In genomic region chr5:57243286-57244137, GRCh38 we compare ENCODE assay signal across 11 cellular contexts.
DNase-seq lines count a peak whose midpoint lies in the region; ATAC-seq and TF ChIP-seq lines count a peak whose summit lies in the region.
"Had no signal": no experiment of that assay in that cellular context is flagged by ENCODE, and none has a peak within 500 bp of the region (broad histone marks: within the 10 kb centered on the region; RNA-seq: fewer than 3 reads in every experiment).

No MANE protein-coding gene starts in this region.

- no peak for TF ChIP-seq CTCF in neutrophil (IDR thresholded peaks at IDR 0.05)
- no peak for TF ChIP-seq CTCF in sigmoid colon (IDR thresholded peaks at IDR 0.05)

- POLR2A ChIA-PET in activated CD4-positive, alpha-beta T cell treated with anti-CD3 and anti-CD28 coated beads, Interleukin-2, amount 10 ng/mL, durations not matched to agents 7 days and 5 days (lab: Charles Lee) = no interaction called here

- whole genome bisulfite sequencing in sigmoid colon, 2 donors = 90 to 91% methylated on average over 6 of the region's 6 CpGs

- no peak overlapping the region for H3K4me3 Mint-ChIP-seq in activated CD4-positive, alpha-beta T cell treated with anti-CD3 and anti-CD28 coated beads, Interleukin-2, amount 10 ng/mL, durations not matched to agents 7 days and 5 days

- intact Hi-C loops in sigmoid colon (cut with DNase I) = no loop called here

- peak overlapping the region; percentile 40 for H3K27ac ChIP-seq in neutrophil
- H3K27ac ChIP-seq in sigmoid colon = no peak overlapping the region
- H3K27ac ChIP-seq: epithelial cell of prostate, right lobe of liver had no signal

- no peak for TF ChIP-seq POLR2A in sigmoid colon (IDR thresholded peaks at IDR 0.05)

- ATAC-seq in HG02610 (IDR thresholded peaks at IDR 0.05; ENCODE audit: unreplicated experiment) (peak; percentile 71), GM19397 (IDR thresholded peaks at IDR 0.05; ENCODE audit: unreplicated experiment) (no peak)

- H3K36me3 ChIP-seq in neutrophil (peaks cover 45% of the 10 kb centered on the region), sigmoid colon (peaks cover 0 to 27% (median 9%) of the 10 kb centered on the region in 4 donors)

- peak overlapping the region; percentile 1 for H3K27ac Mint-ChIP-seq in activated CD4-positive, alpha-beta T cell treated with anti-CD3 and anti-CD28 coated beads, Interleukin-2, amount 10 ng/mL, durations not matched to agents 7 days and 5 days

- H3K4me3 ChIP-seq in neutrophil (ENCODE audit: low read depth in 1 of 2, low read length in 1 of 2) = no peak overlapping the region
- no peak overlapping the region for H3K4me3 ChIP-seq in sigmoid colon
- H3K4me3 ChIP-seq: right lobe of liver had no signal

- H3K4me1 ChIP-seq in neutrophil (ENCODE audit: control insufficient read depth in 1 of 2, insufficient read depth in 1 of 2, low read depth in 1 of 2, low read length in 1 of 2) (peaks cover 0 to 6% of the 10 kb centered on the region in 2 experiments), sigmoid colon (no peaks in the 10 kb centered on the region)

- H3K27me3 Mint-ChIP-seq in activated CD4-positive, alpha-beta T cell treated with anti-CD3 and anti-CD28 coated beads, Interleukin-2, amount 10 ng/mL, durations not matched to agents 7 days and 5 days = no peaks in the 10 kb centered on the region

- H3K9me3 ChIP-seq in neutrophil = no peaks in the 10 kb centered on the region
- H3K9me3 ChIP-seq in sigmoid colon = no peaks in the 10 kb centered on the region
- H3K9me3 ChIP-seq: right lobe of liver had no signal

- DNase-seq in activated CD4-positive, alpha-beta T cell treated with anti-CD3 and anti-CD28 coated beads, Interleukin-2, amount 10 ng/mL, durations not matched to agents 7 days and 5 days = no peak
- no peak for DNase-seq in activated CD4-positive, alpha-beta T cell treated with anti-CD3 and anti-CD28 coated beads, Interleukin-2, amount 50 U/mL, for 1 hour
- DNase-seq in OCI-M1 (lab: John Stamatoyannopoulos, UW) (peak; percentile 76), sigmoid colon (no peak), NCI-H510A (lab: John Stamatoyannopoulos, UW) (no peak)
- DNase-seq: NCI-H1930, right lobe of liver had no signal

- no peak for TF ChIP-seq EP300 in sigmoid colon (IDR thresholded peaks at IDR 0.05)

- H3K27me3 ChIP-seq in neutrophil = no peaks in the 10 kb centered on the region
- H3K27me3 ChIP-seq in sigmoid colon = no peaks in the 10 kb centered on the region
- H3K27me3 ChIP-seq: right lobe of liver had no signal

- CTCF ChIA-PET in activated CD4-positive, alpha-beta T cell treated with anti-CD3 and anti-CD28 coated beads, Interleukin-2, amount 10 ng/mL, durations not matched to agents 7 days and 5 days (lab: Charles Lee) = no interaction called here

- peaks cover 44% of the 10 kb centered on the region for H3K4me1 Mint-ChIP-seq in activated CD4-positive, alpha-beta T cell treated with anti-CD3 and anti-CD28 coated beads, Interleukin-2, amount 10 ng/mL, durations not matched to agents 7 days and 5 days

- no peaks in the 10 kb centered on the region for H3K9me3 Mint-ChIP-seq in activated CD4-positive, alpha-beta T cell treated with anti-CD3 and anti-CD28 coated beads, Interleukin-2, amount 10 ng/mL, durations not matched to agents 7 days and 5 days

- H3K36me3 Mint-ChIP-seq in activated CD4-positive, alpha-beta T cell treated with anti-CD3 and anti-CD28 coated beads, Interleukin-2, amount 10 ng/mL, durations not matched to agents 7 days and 5 days (ENCODE audit: low read depth) = peaks cover 65% of the 10 kb centered on the region
